8 cellular contexts compared by ENCODE assay signal in the genomic region with DNA sequence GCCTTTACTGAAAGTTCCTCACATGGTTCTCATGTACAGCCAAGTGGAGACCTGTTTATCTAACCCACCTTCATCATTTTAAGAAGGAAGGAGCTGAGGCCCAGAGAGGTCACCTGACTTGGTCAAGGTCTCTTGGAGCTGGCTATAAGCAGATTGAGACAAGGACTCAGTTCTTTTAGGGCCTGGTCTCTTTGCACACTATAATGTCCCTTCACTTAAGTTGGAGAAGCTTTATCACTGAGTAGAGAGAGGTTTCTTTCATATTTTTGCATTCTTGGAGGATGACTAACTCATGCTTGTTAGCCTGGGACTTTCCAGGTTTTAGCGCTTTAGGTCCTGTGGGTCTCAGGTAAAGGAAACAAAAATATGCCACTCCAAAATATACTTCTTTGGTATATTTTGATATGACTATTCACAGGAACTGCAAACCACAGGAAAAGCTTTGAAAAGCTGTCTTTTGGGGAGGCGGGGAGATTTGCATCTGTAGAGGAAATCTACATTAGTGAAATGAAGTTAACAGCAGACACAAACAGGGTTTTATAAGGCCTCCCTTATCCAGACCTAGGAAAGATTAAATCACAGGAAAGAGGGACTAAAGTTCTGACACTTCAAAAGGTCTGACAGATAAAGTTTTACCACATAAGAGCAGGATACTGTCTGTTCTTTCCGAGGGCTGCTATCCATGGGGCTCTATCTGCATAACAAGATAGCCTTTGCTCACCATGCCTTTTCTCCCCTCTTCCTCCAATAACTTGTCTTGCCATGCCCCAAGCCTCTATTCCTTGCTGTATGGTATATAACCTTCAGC.
DNase-seq lines count a peak whose midpoint lies in the region; ATAC-seq, FAIRE-seq and TF ChIP-seq lines count a peak whose summit lies in the region.

No MANE protein-coding gene starts in this region.

- intact Hi-C loops in kidney (cut with DNase I), result no loop called here

- no peak for FAIRE-seq in kidney (lab: Jason Lieb, UNC)

- ATAC-seq in GM18498 (IDR thresholded peaks at IDR 0.05; ENCODE audit: unreplicated experiment), result peak; percentile 48
- ATAC-seq in HG02870 (IDR thresholded peaks at IDR 0.05; ENCODE audit: unreplicated experiment), result peak; percentile 52
- no peak for ATAC-seq in GM19324 (IDR thresholded peaks at IDR 0.05; ENCODE audit: low FRiP score, unreplicated experiment)

- H3K9ac ChIP-seq in kidney (ENCODE audit: low read length in 2 of 2), result no peak overlapping the region

- H3K4me1 ChIP-seq in kidney (ENCODE audit: control insufficient read depth in 1 of 2, insufficient read depth in 1 of 2, low read depth in 1 of 2, low read length in 2 of 2), result peaks cover 3 to 4% of the 10 kb centered on the region in 2 donors

- TF ChIP-seq CTCF in epithelial cell of proximal tubule (conservative IDR thresholded peaks at IDR 0.05; ENCODE audit: low read depth, low read length), result no peak
- TF ChIP-seq CTCF in kidney (IDR thresholded peaks at IDR 0.05; ENCODE audit: borderline replicate concordance, extremely low read depth, insufficient read depth), result no peak

- H3K27ac ChIP-seq in kidney (ENCODE audit: low read depth in 2 of 2, low read length in 2 of 2), result peak overlapping the region in 1 of 2 donors; percentile 18

- H3K36me3 ChIP-seq in kidney (ENCODE audit: control insufficient read depth in 1 of 2, insufficient read depth in 2 of 2, low read length in 2 of 2), result no peaks in the 10 kb centered on the region

- no peaks in the 10 kb centered on the region for H3K9me3 ChIP-seq in kidney (ENCODE audit: control insufficient read depth in 1 of 2, low read length in 2 of 2)

- H3K4me3 ChIP-seq in epithelial cell of proximal tubule (ENCODE audit: low read depth, low read length) (no peak overlapping the region), kidney (ENCODE audit: low read length in 2 of 2) (no peak overlapping the region)

- DNase-seq in T-helper 22 cell (ENCODE audit: low read depth) (peak; percentile 34), epithelial cell of proximal tubule (ENCODE audit: low read depth) (peak; percentile 69), SKM-1 (lab: John Stamatoyannopoulos, UW; ENCODE audit: unreplicated experiment) (no peak), D341Med (ENCODE audit: low spot score) (no peak), kidney (no peak)

Comparison
In these comparisons a context has a peak if more than half of its experiments do, and no peak if none do; other contexts are left out.
1. DNase-seq: peak in T-helper 22 cell (single experiment) and epithelial cell of proximal tubule (single experiment); none in SKM-1 (single experiment), D341Med (single experiment) and kidney (single experiment).